Comparison of ENCODE assay signal across 16 cellular contexts in the genomic region with DNA sequence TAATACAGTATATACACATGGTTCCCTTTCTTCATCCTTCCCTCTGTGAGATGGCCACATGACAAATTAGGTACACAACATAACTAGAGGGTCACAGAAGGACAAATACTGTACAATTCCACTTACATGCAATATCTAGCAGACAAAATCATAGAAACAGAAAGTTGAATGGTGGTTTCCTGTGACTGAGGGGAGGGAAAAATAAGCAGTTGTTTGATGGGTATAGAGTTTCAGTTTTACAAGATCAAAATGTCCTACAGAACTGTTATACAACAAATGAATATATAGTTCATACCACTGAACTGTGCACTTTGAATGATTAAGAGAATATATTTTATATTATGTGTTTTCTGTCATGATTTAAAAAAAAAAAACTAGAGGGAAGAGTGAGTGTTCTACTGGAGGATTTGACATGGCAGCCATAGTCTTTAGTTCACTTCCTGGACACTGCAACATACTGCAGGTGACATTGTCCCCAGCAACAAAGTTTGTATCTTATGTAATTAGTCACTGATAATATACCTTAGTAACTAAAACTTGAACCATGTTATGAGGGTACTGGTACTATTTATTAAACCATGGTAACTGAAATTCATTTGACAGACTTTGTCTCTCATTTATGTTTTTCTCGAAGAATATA. TPM values are rescaled to one million over a fixed set of nuclear protein-coding genes. Genes with fewer than 3 reads are reported as not detected.
A peak's percentile ranks its signal among the peaks of the same experiment; 100 is the strongest.
DNase-seq lines count a peak whose midpoint lies in the region; ATAC-seq and TF ChIP-seq lines count a peak whose summit lies in the region.
"Had no signal": no experiment of that assay in that cellular context is flagged by ENCODE, and none has a peak within 500 bp of the region (broad histone marks: within the 10 kb centered on the region; RNA-seq: fewer than 3 reads in every experiment).

No MANE protein-coding gene starts in this region.

- H3K4me2 ChIP-seq in Karpas-422 (ENCODE audit: low read depth, low read length, poor library complexity, severe bottlenecking), result no peak overlapping the region
- H3K4me2 ChIP-seq: PC-9 had no signal

- H3K27ac Mint-ChIP-seq in HFFc6, result no peak overlapping the region

- H3K36me3 ChIP-seq in Karpas-422 (ENCODE audit: insufficient read depth, low read length), result 0 out of 2 replicates have a peak, but pooled peaks cover 1% of the 10 kb centered on the region
- H3K36me3 ChIP-seq: BE2C, colonic mucosa, ovary had no signal

- H3K4me1 ChIP-seq in Karpas-422 (ENCODE audit: low read length), result no peaks in the 10 kb centered on the region
- H3K4me1 ChIP-seq: BE2C, colonic mucosa had no signal

- peak; percentile 30 for DNase-seq in Karpas-422
- no peak for DNase-seq in GM13977 (ENCODE audit: low spot score)
- DNase-seq in HFFc6, result no peak
- DNase-seq in NCI-H2081 treated with DMSO at 0.1 percent for 48 hours (lab: John Stamatoyannopoulos, UW), result no peak
- no peak for DNase-seq in RPMI8226
- DNase-seq: activated gamma-delta T cell treated with Interleukin-2 at 50 U/mL for 16 hours, BE2C, colonic mucosa, foreskin melanocyte, left ventricle myocardium superior, NCI-H1048, ovary, PC-9 had no signal

- peaks cover 5% of the 10 kb centered on the region; the same call in 1 of the 2 replicates for H3K9me3 ChIP-seq in Karpas-422 (ENCODE audit: low read length)
- H3K9me3 ChIP-seq: BE2C, colonic mucosa, ovary had no signal

- no peaks in the 10 kb centered on the region for H3K27me3 ChIP-seq in Karpas-422 (ENCODE audit: low read length)
- H3K27me3 ChIP-seq: BE2C, colonic mucosa, ovary had no signal

- in situ Hi-C loops in GM13977 (cut with MboI; ENCODE audit: low pct_unique_long_range_greater_than_20kb, low sequenced_read_pairs, unreplicated experiment), result no loop called here

- H3K4me1 Mint-ChIP-seq in HFFc6 (ENCODE audit: low read depth), result peaks cover 39% of the 10 kb centered on the region

- H4K20me1 ChIP-seq in Karpas-422 (ENCODE audit: insufficient read depth, low read depth, low read length), result no peaks in the 10 kb centered on the region

- no peak overlapping the region for H3K27ac ChIP-seq in Karpas-422 (ENCODE audit: low read length)
- H3K27ac ChIP-seq: colonic mucosa, ovary, PC-9 had no signal

- H3K4me3 Mint-ChIP-seq in HFFc6, result no peak overlapping the region

- no peaks in the 10 kb centered on the region for H3K9me2 ChIP-seq in Karpas-422 (replicated peaks; ENCODE audit: insufficient read depth, low read length)

- no peak overlapping the region for H2AFZ ChIP-seq in Karpas-422 (ENCODE audit: low read length)
- H2AFZ ChIP-seq: PC-9 had no signal

- H3K9me3 Mint-ChIP-seq in HFFc6, result peaks cover 3% of the 10 kb centered on the region

- no peak overlapping the region for H3K9ac ChIP-seq in Karpas-422 (ENCODE audit: low read length)

- no peaks in the 10 kb centered on the region for H3K27me3 Mint-ChIP-seq in HFFc6 (ENCODE audit: insufficient read depth)

- ATAC-seq in GM18505 (IDR thresholded peaks at IDR 0.05; ENCODE audit: unreplicated experiment), result peak; percentile 91
- peak; percentile 70 for ATAC-seq in GM19455 (IDR thresholded peaks at IDR 0.05; ENCODE audit: unreplicated experiment)
- ATAC-seq in HG02943 (IDR thresholded peaks at IDR 0.05; ENCODE audit: low read depth, unreplicated experiment), result peak; percentile 91
- ATAC-seq: left ventricle myocardium superior had no signal

- TF ChIP-seq CTCF in GM13977 (IDR thresholded peaks at IDR 0.05; ENCODE audit: extremely low read depth, insufficient read depth, missing control alignments) (no peak), HFFc6 (IDR thresholded peaks at IDR 0.05) (no peak)

- no peak overlapping the region for H3K4me3 ChIP-seq in Karpas-422 (ENCODE audit: low read length)
- H3K4me3 ChIP-seq: colonic mucosa, ovary, PC-9 had no signal

- peaks cover 3% of the 10 kb centered on the region for H3K36me3 Mint-ChIP-seq in HFFc6 (ENCODE audit: low read depth)

- TF ChIP-seq POLR2A in GM18505 (IDR thresholded peaks at IDR 0.05; ENCODE audit: borderline replicate concordance, extremely low read depth, insufficient read depth, insufficient read length), result no peak

- H3K79me2 ChIP-seq in Karpas-422 (ENCODE audit: low read length), result no peaks in the 10 kb centered on the region

RNA-seq across cellular contexts. Expression of gene CCDC54, which starts 37.2 kb away (rescaled TPM):
- not detected in 2 replicates for total RNA-seq in Karpas-422 (2014; rRNA removed; shearing (Covaris generic); ENCODE audit: low replicate concordance)
- not detected for total RNA-seq in HFFc6 (2021; fragmentation: NEBNext Ultra II Directional; extraction: Animal tissue kit (Norgen Biotek cat#: 25700))
- total RNA-seq: colonic mucosa, left ventricle myocardium superior, PC-9 had no signal
